In the genomic region with DNA sequence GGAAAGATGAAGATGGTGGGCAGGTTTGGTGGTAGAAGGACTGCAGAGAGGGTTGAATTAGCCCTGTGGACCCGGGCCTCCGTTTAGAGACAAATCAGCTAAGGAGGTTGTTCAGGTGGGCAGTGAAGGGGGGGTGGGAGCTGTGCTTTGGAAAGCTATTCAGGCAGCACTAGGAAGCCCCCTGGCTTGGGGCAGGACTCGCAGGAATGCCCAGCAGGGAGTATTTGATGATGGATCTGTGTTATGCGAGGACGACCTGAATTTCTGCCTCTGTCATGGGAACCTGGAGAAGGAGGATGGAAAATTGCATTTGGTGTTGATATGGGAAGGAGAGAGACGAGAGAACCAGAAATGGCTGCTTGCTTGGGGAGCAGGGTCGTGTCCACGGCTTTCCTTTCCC, we compare ENCODE assay signal across 21 cellular contexts. TPM values are rescaled to one million over a fixed set of nuclear protein-coding genes. Genes with fewer than 3 reads are reported as not detected.
DNase-seq lines count a peak whose midpoint lies in the region; ATAC-seq and TF ChIP-seq lines count a peak whose summit lies in the region.
"Had no signal": no experiment of that assay in that cellular context is flagged by ENCODE, and none has a peak within 500 bp of the region (broad histone marks: within the 10 kb centered on the region; RNA-seq: fewer than 3 reads in every experiment).

No MANE protein-coding gene starts in this region.

- H3K27ac Mint-ChIP-seq in endothelial cell (ENCODE audit: unreplicated experiment) (no peak overlapping the region), neural crest cell (ENCODE audit: unreplicated experiment) (peak overlapping the region; percentile 76)
- H3K27ac Mint-ChIP-seq in effector memory CD8-positive, alpha-beta T cell, result no peak overlapping the region
- H3K27ac Mint-ChIP-seq: CD8-positive, alpha-beta T cell had no signal

- H3K4me1 ChIP-seq in right atrium auricular region (no peaks in the 10 kb centered on the region), vagina (no peaks in the 10 kb centered on the region)
- H3K4me1 ChIP-seq: BLaER1, Caco-2 had no signal

- H3K36me3 ChIP-seq in right atrium auricular region (no peaks in the 10 kb centered on the region), vagina (no peaks in the 10 kb centered on the region)
- H3K36me3 ChIP-seq: BLaER1 had no signal

- H3K27me3 Mint-ChIP-seq in endothelial cell (ENCODE audit: unreplicated experiment) (peaks cover 18% of the 10 kb centered on the region), neural crest cell (ENCODE audit: low read depth) (peaks cover 4% of the 10 kb centered on the region)
- H3K27me3 Mint-ChIP-seq in effector memory CD8-positive, alpha-beta T cell, result peaks cover 42 to 53% of the 10 kb centered on the region in 2 donors

- H3K9me3 Mint-ChIP-seq in endothelial cell (ENCODE audit: unreplicated experiment), result no peaks in the 10 kb centered on the region
- no peaks in the 10 kb centered on the region for H3K9me3 Mint-ChIP-seq in neural crest cell
- no peaks in the 10 kb centered on the region for H3K9me3 Mint-ChIP-seq in effector memory CD8-positive, alpha-beta T cell
- H3K9me3 Mint-ChIP-seq: CD8-positive, alpha-beta T cell; H9 had no signal

- H3K27me3 ChIP-seq in right atrium auricular region, result no peaks in the 10 kb centered on the region
- H3K27me3 ChIP-seq in vagina, result no peaks in the 10 kb centered on the region
- H3K27me3 ChIP-seq: BLaER1 had no signal

- H3K36me3 Mint-ChIP-seq in endothelial cell (ENCODE audit: low read depth, unreplicated experiment) (no peaks in the 10 kb centered on the region), neural crest cell (ENCODE audit: low read depth) (no peaks in the 10 kb centered on the region)
- H3K36me3 Mint-ChIP-seq in effector memory CD8-positive, alpha-beta T cell (ENCODE audit: insufficient read depth), result no peaks in the 10 kb centered on the region
- H3K36me3 Mint-ChIP-seq: CD8-positive, alpha-beta T cell had no signal

- no peak for TF ChIP-seq CTCF in right atrium auricular region (IDR thresholded peaks at IDR 0.05)
- no peak for TF ChIP-seq CTCF in endothelial cell (IDR thresholded peaks at IDR 0.05; ENCODE audit: unreplicated experiment)
- no peak for TF ChIP-seq CTCF in neural crest cell (conservative IDR thresholded peaks at IDR 0.05)
- no peak for TF ChIP-seq CTCF in vagina (IDR thresholded peaks at IDR 0.05)

- no peak overlapping the region for H3K4me3 ChIP-seq in right atrium auricular region
- no peak overlapping the region for H3K4me3 ChIP-seq in vagina
- H3K4me3 ChIP-seq: BLaER1, GM23248 had no signal

- H3K27ac ChIP-seq in right atrium auricular region, result no peak overlapping the region
- H3K27ac ChIP-seq in vagina, result no peak overlapping the region
- H3K27ac ChIP-seq: BLaER1, C4-2B, GM23248 had no signal

- ATAC-seq in Right ventricle myocardium inferior (no peak), HG02938 (IDR thresholded peaks at IDR 0.05; ENCODE audit: unreplicated experiment) (no peak)
- no peak for ATAC-seq in effector memory CD8-positive, alpha-beta T cell (replicated peaks)
- ATAC-seq: CD8-positive, alpha-beta T cell; HCT116 had no signal

- intact Hi-C loops in Right ventricle myocardium inferior (cut with DNase I), result loop anchor here (5.0 kb wide), 1 partner anchor 142 kb away; no protein-coding TSS in a partner anchor
- intact Hi-C loops in vagina (cut with DNase I), result no loop called here

- peak overlapping the region; percentile 9 for H3K4me3 Mint-ChIP-seq in endothelial cell (ENCODE audit: unreplicated experiment)
- H3K4me3 Mint-ChIP-seq in neural crest cell, result no peak overlapping the region
- no peak overlapping the region for H3K4me3 Mint-ChIP-seq in effector memory CD8-positive, alpha-beta T cell
- H3K4me3 Mint-ChIP-seq: CD4-positive, CD25-positive, alpha-beta regulatory T cell; CD8-positive, alpha-beta T cell; H9 had no signal

- no peak for TF ChIP-seq POLR2A in vagina (IDR thresholded peaks at IDR 0.05)

- peak; percentile 28 for DNase-seq in right atrium auricular region (ENCODE audit: low spot score)
- DNase-seq in Right ventricle myocardium inferior (ENCODE audit: missing footprints), result no peak
- DNase-seq in endothelial cell (ENCODE audit: low spot score), result no peak
- DNase-seq in neural crest cell (ENCODE audit: low read depth, low spot score), result no peak
- peak; percentile 29 to 82 for DNase-seq in vagina (ENCODE audit: extremely low spot score in 2 of 2)
- DNase-seq in NOMO-1 treated with DMSO at 0.1 percent for 48 hours (lab: John Stamatoyannopoulos, UW; ENCODE audit: unreplicated experiment), result no peak
- no peak for DNase-seq in effector memory CD8-positive, alpha-beta T cell
- DNase-seq: Caco-2; CD4-positive, CD25-positive, alpha-beta regulatory T cell; CD8-positive, alpha-beta T cell; DMS153; DND-41; GM23248; H9 had no signal

- H3K4me1 Mint-ChIP-seq in endothelial cell (ENCODE audit: unreplicated experiment), result peaks cover 4% of the 10 kb centered on the region
- H3K4me1 Mint-ChIP-seq in neural crest cell, result no peaks in the 10 kb centered on the region
- no peaks in the 10 kb centered on the region for H3K4me1 Mint-ChIP-seq in effector memory CD8-positive, alpha-beta T cell (ENCODE audit: low read depth in 2 of 2)
- H3K4me1 Mint-ChIP-seq: CD4-positive, CD25-positive, alpha-beta regulatory T cell had no signal

- H3K9me3 ChIP-seq in right atrium auricular region, result no peaks in the 10 kb centered on the region
- no peaks in the 10 kb centered on the region for H3K9me3 ChIP-seq in vagina
- H3K9me3 ChIP-seq: BLaER1, Caco-2 had no signal

RNA-seq across cellular contexts. Expression of a gene that starts 3.5 kb away (rescaled TPM):
- total RNA-seq in right atrium auricular region, result not detected
- not detected for total RNA-seq in Right ventricle myocardium inferior
- total RNA-seq in endothelial cell (ENCODE audit: unreplicated experiment), result not detected
- not detected in 2 replicates for total RNA-seq in neural crest cell
- not detected for total RNA-seq in vagina
- total RNA-seq: A172; A673; Caco-2; CD4-positive, CD25-positive, alpha-beta regulatory T cell; CD8-positive, alpha-beta T cell; GM23248; H4; H9 had no signal

RNA-seq across cellular contexts. Expression of a gene that starts 10.3 kb away (rescaled TPM):
- not detected for total RNA-seq in right atrium auricular region
- total RNA-seq in Right ventricle myocardium inferior, result not detected
- 0.95 TPM for total RNA-seq in endothelial cell (ENCODE audit: unreplicated experiment)
- not detected in 2 replicates for total RNA-seq in neural crest cell
- total RNA-seq in vagina, result not detected
- total RNA-seq: A172; A673; Caco-2; CD4-positive, CD25-positive, alpha-beta regulatory T cell; GM23248; H9 had no signal

RNA-seq across cellular contexts. Expression of a gene that starts 44.3 kb away (rescaled TPM):
- total RNA-seq in right atrium auricular region, result under 1 TPM in 1 of 2 donors, not detected in 1; 0.12 TPM
- 0.11 TPM for total RNA-seq in Right ventricle myocardium inferior
- total RNA-seq in endothelial cell (ENCODE audit: unreplicated experiment), result not detected
- not detected in 2 replicates for total RNA-seq in neural crest cell
- total RNA-seq in vagina, result not detected
- total RNA-seq: A172; A673; Caco-2; CD4-positive, CD25-positive, alpha-beta regulatory T cell; CD8-positive, alpha-beta T cell; GM23248; H4 had no signal

Comparison
In these comparisons a context has a peak if more than half of its experiments do, and no peak if none do; other contexts are left out.
1. DNase-seq: peak in right atrium auricular region (single experiment) and vagina (2 of 2); none in Right ventricle myocardium inferior (single experiment), endothelial cell (single experiment), neural crest cell (single experiment), NOMO-1 treated with DMSO at 0.1 percent for 48 hours (single experiment) and effector memory CD8-positive, alpha-beta T cell (0 of 3).